In genomic region chr12:50102648-50103309, GRCh38 we compare ENCODE assay signal across 9 cellular contexts. TPM values are rescaled to one million over a fixed set of nuclear protein-coding genes. Genes with fewer than 3 reads are reported as not detected.
DNase-seq lines count a peak whose midpoint lies in the region; ATAC-seq and TF ChIP-seq lines count a peak whose summit lies in the region.
"Had no signal": no experiment of that assay in that cellular context is flagged by ENCODE, and none has a peak within 500 bp of the region (broad histone marks: within the 10 kb centered on the region; RNA-seq: fewer than 3 reads in every experiment).

No MANE protein-coding gene starts in this region.

- H4K20me1 ChIP-seq in Karpas-422 (ENCODE audit: insufficient read depth, low read depth, low read length) (no peaks in the 10 kb centered on the region), mammary epithelial cell (ENCODE audit: insufficient read depth, low read length) (no peaks in the 10 kb centered on the region)

- no peaks in the 10 kb centered on the region for H3K9me2 ChIP-seq in Karpas-422 (replicated peaks; ENCODE audit: insufficient read depth, low read length)

- POLR2A ChIA-PET in GM10248 (lab: Yijun Ruan, JAX) = interaction anchor here (2.4 kb wide), 1 partner anchor 10 kb away, joined by 11 read pairs; the partner anchor contains the start of gene COX14

- DNase-seq in Karpas-422 (peak; percentile 60), sciatic nerve (ENCODE audit: low spot score) (no peak), GM10248 (ENCODE audit: extremely low spot score) (no peak), mammary epithelial cell (no peak)
- DNase-seq: COR-L47, KG1 had no signal

- H2AFZ ChIP-seq in Karpas-422 (ENCODE audit: low read length) (no peak overlapping the region), mammary epithelial cell (ENCODE audit: low read depth, low read length) (no peak overlapping the region)

- H3K27me3 ChIP-seq in Karpas-422 (ENCODE audit: low read length) (no peaks in the 10 kb centered on the region), mammary epithelial cell (ENCODE audit: insufficient read depth, low read length) (no peaks in the 10 kb centered on the region)
- H3K27me3 ChIP-seq: vagina had no signal

- peak overlapping the region; percentile 43; the same call in 1 of the 2 replicates for H3K9ac ChIP-seq in Karpas-422 (ENCODE audit: low read length)
- H3K9ac ChIP-seq in mammary epithelial cell (ENCODE audit: insufficient read depth, low read length) = no peak overlapping the region

- TF ChIP-seq CTCF in GM10248 (IDR thresholded peaks at IDR 0.05; ENCODE audit: control extremely low read depth, extremely low read depth, low read depth, missing control alignments) = no peak
- no peak for TF ChIP-seq CTCF in mammary epithelial cell (conservative IDR thresholded peaks at IDR 0.05 in 1 of 2, IDR thresholded peaks at IDR 0.05 in 1 of 2; ENCODE audit: extremely low read depth in 1 of 2, insufficient read depth in 1 of 2, low read depth in 1 of 2, low read length in 2 of 2)

- dilution Hi-C loops in mammary epithelial cell (cut with HindIII; ENCODE audit: low sequenced_read_pairs) = loop anchor here (5.0 kb wide), 1 partner anchor 35 kb away; no protein-coding TSS in a partner anchor

- BruUV-seq in mammary epithelial cell (replicated peaks; lab: Mats Ljungman, UMichigan) = no TSS peak

- H3K4me1 ChIP-seq in Karpas-422 (ENCODE audit: low read length) = peaks cover 39% of the 10 kb centered on the region
- H3K4me1 ChIP-seq in mammary epithelial cell (ENCODE audit: insufficient read depth, low read length) = peaks cover 22% of the 10 kb centered on the region

- H3K36me3 ChIP-seq in Karpas-422 (ENCODE audit: insufficient read depth, low read length) (peaks cover 8% of the 10 kb centered on the region; the same call in 1 of the 2 replicates), mammary epithelial cell (ENCODE audit: insufficient read depth, low read length) (peaks cover 25% of the 10 kb centered on the region)

- CTCF ChIA-PET in GM10248 (lab: Yijun Ruan, JAX) (interaction anchor here (0.9 to 8.9 kb wide), 10 partner anchors 8 to 136 kb away, joined by 3 to 109 read pairs (median 6); partner anchors contain the start of genes CERS5, COX14 and SMARCD1), mammary epithelial cell (lab: Charles Lee; ENCODE audit: low non-redundant PET) (interaction anchor here (0.7 to 0.8 kb wide), 2 partner anchors 18 to 76 kb away, joined by 3 to 5 read pairs; partner anchors contain the start of gene SMARCD1)

- intact Hi-C loops in sciatic nerve (cut with DNase I) = no loop called here
- intact Hi-C loops in mammary epithelial cell (cut with micrococcal nuclease) = loop anchor here (2.0 kb wide), 1 partner anchor 28 kb away; no protein-coding TSS in a partner anchor

- peak overlapping the region; percentile 61 for H3K27ac ChIP-seq in Karpas-422 (ENCODE audit: low read length)
- peak overlapping the region; percentile 96 for H3K27ac ChIP-seq in cingulate gyrus (ENCODE audit: low read depth, low read length)
- H3K27ac ChIP-seq in mammary epithelial cell (ENCODE audit: insufficient read depth, low read depth, low read length) = no peak overlapping the region
- H3K27ac ChIP-seq: vagina had no signal

- ATAC-seq in sciatic nerve = peak; percentile 69

- 86% methylated on average over 8 of the region's 8 CpGs for WGBS in mammary epithelial cell (ENCODE audit: low coverage, missing lambda C conversion rate)

- H3K9me3 ChIP-seq in Karpas-422 (ENCODE audit: low read length) = no peaks in the 10 kb centered on the region
- no peaks in the 10 kb centered on the region for H3K9me3 ChIP-seq in mammary epithelial cell (replicated peaks; ENCODE audit: insufficient read depth, low read length)
- H3K9me3 ChIP-seq: vagina had no signal

- H3K4me2 ChIP-seq in Karpas-422 (ENCODE audit: low read depth, low read length, poor library complexity, severe bottlenecking) (no peak overlapping the region), mammary epithelial cell (ENCODE audit: insufficient read depth, low read depth, low read length) (no peak overlapping the region)

- in situ Hi-C loops in mammary epithelial cell (cut with MboI; ENCODE audit: low sequenced_read_pairs in 2 of 2) = no loop called here

- H3K4me3 ChIP-seq in Karpas-422 (ENCODE audit: low read length) = no peak overlapping the region
- no peak overlapping the region for H3K4me3 ChIP-seq in mammary epithelial cell (replicated peaks in 1 of 3; ENCODE audit: insufficient read depth in 1 of 3, low read depth in 2 of 3, low read length in 3 of 3)
- H3K4me3 ChIP-seq: vagina had no signal

- H3K79me2 ChIP-seq in Karpas-422 (ENCODE audit: low read length) (no peaks in the 10 kb centered on the region), mammary epithelial cell (ENCODE audit: insufficient read depth, low read length) (no peaks in the 10 kb centered on the region)

RNA-seq across cellular contexts. Expression of gene GPD1, which starts 1.0 kb away (rescaled TPM):
- 1.0 and 1.1 TPM in 2 replicates for total RNA-seq in Karpas-422 (2014; rRNA removed; shearing (Covaris generic); ENCODE audit: low replicate concordance)
- total RNA-seq in sciatic nerve (32.2 TPM), mammary epithelial cell (1 to 10 TPM in 1 of 2 donors, under 1 TPM in 1; 0.73 to 1.2 TPM)
- polyA plus RNA-seq in mammary epithelial cell = 0.40 TPM
- not detected for polyA minus RNA-seq in mammary epithelial cell
- total RNA-seq: endothelial cell of umbilical vein had no signal

RNA-seq across cellular contexts. Expression of gene COX14, which starts 9.3 kb away (rescaled TPM):
- 59.9 and 99.8 TPM in 2 replicates for total RNA-seq in Karpas-422 (2014; rRNA removed; shearing (Covaris generic); ENCODE audit: low replicate concordance)
- total RNA-seq in sciatic nerve (45.8 TPM), mammary epithelial cell (10 to 100 TPM; 38.5 to 51.3 TPM)
- polyA plus RNA-seq in mammary epithelial cell = 92.3 TPM
- 20.8 TPM for polyA minus RNA-seq in mammary epithelial cell

RNA-seq across cellular contexts. Expression of gene SMARCD1, which starts 17.6 kb away (rescaled TPM):
- 124 and 168 TPM in 2 replicates for total RNA-seq in Karpas-422 (2014; rRNA removed; shearing (Covaris generic); ENCODE audit: low replicate concordance)
- total RNA-seq in sciatic nerve = 35.2 TPM
- 100 to 1,000 TPM; 106 to 107 TPM for total RNA-seq in mammary epithelial cell
- polyA plus RNA-seq in mammary epithelial cell = 70.9 TPM
- polyA minus RNA-seq in mammary epithelial cell = 134 TPM

RNA-seq across cellular contexts. Expression of gene ASIC1, which starts 45.4 kb away (rescaled TPM):
- total RNA-seq in Karpas-422 (2014; rRNA removed; shearing (Covaris generic); ENCODE audit: low replicate concordance) = 17.9 and 26.7 TPM in 2 replicates
- total RNA-seq in sciatic nerve = 5.5 TPM
- total RNA-seq in mammary epithelial cell = 10 to 100 TPM in 1 of 2 donors, 1 to 10 TPM in 1; 3.0 to 10.5 TPM
- 6.4 TPM for polyA plus RNA-seq in mammary epithelial cell
- polyA minus RNA-seq in mammary epithelial cell = 4.3 TPM

Comparison
In these comparisons a context has a peak if more than half of its experiments do, and no peak if none do; other contexts are left out.
1. RNA of gene GPD1, which starts 1.0 kb away (total RNA-seq): 32.2 TPM in sciatic nerve (single experiment); 0.73 to 1.2 TPM in mammary epithelial cell and 1.0 to 1.1 TPM in Karpas-422; every median in the first group is over 10 times any median in the second.